In genomic region chr5:61416010-61416409, GRCh38 we compare ENCODE assay signal across 17 cellular contexts.
DNase-seq lines count a peak whose midpoint lies in the region; FAIRE-seq and TF ChIP-seq lines count a peak whose summit lies in the region.
"Had no signal": no experiment of that assay in that cellular context is flagged by ENCODE, and none has a peak within 500 bp of the region (broad histone marks: within the 10 kb centered on the region; RNA-seq: fewer than 3 reads in every experiment).

No MANE protein-coding gene starts in this region.

- intact Hi-C loops in dorsolateral prefrontal cortex (cut with DNase I) (no loop called here), sigmoid colon (cut with DNase I) (no loop called here)

- no peaks in the 10 kb centered on the region for H3K9me3 ChIP-seq in sigmoid colon
- H3K9me3 ChIP-seq: mucosa of descending colon, prostate gland, vagina had no signal

- H3K4me3 ChIP-seq in dorsolateral prefrontal cortex (no peak overlapping the region), sigmoid colon (no peak overlapping the region)
- H3K4me3 ChIP-seq: mucosa of descending colon, prostate gland, vagina had no signal

- no peaks in the 10 kb centered on the region for H3K27me3 ChIP-seq in dorsolateral prefrontal cortex
- H3K27me3 ChIP-seq in sigmoid colon: no peaks in the 10 kb centered on the region
- H3K27me3 ChIP-seq: vagina had no signal

- H3K4me1 ChIP-seq in sigmoid colon: peaks cover 0 to 74% (median 41%) of the 10 kb centered on the region in 4 donors

- peak; percentile 27 for FAIRE-seq in H54 (lab: Jason Lieb, UNC)

- TF ChIP-seq EP300 in sigmoid colon (IDR thresholded peaks at IDR 0.05): no peak

- DNase-seq in A172 (ENCODE audit: low spot score) (peak; percentile 46), H54 (ENCODE audit: insufficient read length, low spot score) (no peak), amniotic epithelial cell (ENCODE audit: low read depth) (peak; percentile 66), islet precursor cell (peak; percentile 57), HuH-7 (ENCODE audit: low spot score) (no peak), dorsolateral prefrontal cortex (no peak), sigmoid colon (no peak), GDM1 (lab: John Stamatoyannopoulos, UW) (no peak)
- DNase-seq: activated naive CD4-positive, alpha-beta T cell treated with anti-CD3 and anti-CD28 coated beads, Interleukin-2, amount 10 ng/mL, durations not matched to agents 7 days and 5 days; DMS79; H7; mucosa of descending colon; NCI-H1105 treated with DMSO at 0.1 percent for 48 hours; NCI-H526 treated with DMSO at 0.1 percent for 48 hours; stimulated activated CD4-positive, alpha-beta T cell treated with anti-CD3 and anti-CD28 coated beads, Interleukin-2, amount 100 ng/mL, for 48 hours had no signal

- 49 to 64% methylated on average over 5 of the region's 5 CpGs for WGBS in sigmoid colon, 2 donors

- H3K36me3 ChIP-seq in sigmoid colon: no peaks in the 10 kb centered on the region
- H3K36me3 ChIP-seq: prostate gland, vagina had no signal

- TF ChIP-seq CTCF in dorsolateral prefrontal cortex (IDR thresholded peaks at IDR 0.05 in 54 of 56, conservative IDR thresholded peaks at IDR 0.05 in 2 of 56; ENCODE audit: low read depth in 1 of 56, partially characterized antibody in 56 of 56) (no peak), sigmoid colon (IDR thresholded peaks at IDR 0.05) (no peak)

- TF ChIP-seq POLR2A in H54 (IDR thresholded peaks at IDR 0.05; ENCODE audit: low read depth, low read length) (no peak), sigmoid colon (IDR thresholded peaks at IDR 0.05) (no peak)

- H3K27ac ChIP-seq in dorsolateral prefrontal cortex: peak overlapping the region in 16 of 59 donors; percentile 0 to 52 (median 18)
- peak overlapping the region in 2 of 4 donors; percentile 44 to 46 for H3K27ac ChIP-seq in sigmoid colon
- H3K27ac ChIP-seq: prostate gland, vagina had no signal

Comparison
In these comparisons a context has a peak if more than half of its experiments do, and no peak if none do; other contexts are left out.
1. DNase-seq: peak in A172 (single experiment), amniotic epithelial cell (single experiment) and islet precursor cell (single experiment); none in H54 (single experiment), HuH-7 (single experiment), dorsolateral prefrontal cortex (0 of 10), sigmoid colon (single experiment) and GDM1 (single experiment).